23 cellular contexts compared by ENCODE assay signal in genomic region chr3:50279255-50280016, GRCh38. TPM values are rescaled to one million over a fixed set of nuclear protein-coding genes. Genes with fewer than 3 reads are reported as not detected.
DNase-seq lines count a peak whose midpoint lies in the region; ATAC-seq, FAIRE-seq and TF ChIP-seq lines count a peak whose summit lies in the region.
"Had no signal": no experiment of that assay in that cellular context is flagged by ENCODE, and none has a peak within 500 bp of the region (broad histone marks: within the 10 kb centered on the region; RNA-seq: fewer than 3 reads in every experiment).

No MANE protein-coding gene starts in this region.

- no peak for TF ChIP-seq POLR2A in K562 (conservative IDR thresholded peaks at IDR 0.05)
- TF ChIP-seq POLR2A in gastrocnemius medialis (IDR thresholded peaks at IDR 0.05) = no peak
- no peak for TF ChIP-seq POLR2A in uterus (IDR thresholded peaks at IDR 0.05)

- in situ Hi-C loops in K562 (cut with MboI) (no loop called here), gastrocnemius medialis (cut with MboI; ENCODE audit: low sequenced_read_pairs in 4 of 4) (loop anchor here in 1 of 4 donors (10.0 to 25.0 kb wide), 2 partner anchors 55 to 342 kb away; partner anchors contain the start of genes MON1A and RBM6)

- H4K20me1 ChIP-seq in K562 (replicated peaks; ENCODE audit: control insufficient read depth, insufficient read depth, low read length) = no peaks in the 10 kb centered on the region
- H4K20me1 ChIP-seq in smooth muscle cell (ENCODE audit: low read depth) = peaks cover 8% of the 10 kb centered on the region

- H3K4me3 ChIP-seq in K562 (no peak overlapping the region), heart right ventricle (peak overlapping the region in 9 of 10 donors; percentile 26 to 52 (median 43)), gastrocnemius medialis (peak overlapping the region in 2 of 4 donors; percentile 25 to 34), uterus (no peak overlapping the region), smooth muscle cell (no peak overlapping the region)
- H3K4me3 ChIP-seq: GM23248 had no signal

- TF ChIP-seq RAD21 in K562 (CRISPR knock-in tag; conservative IDR thresholded peaks at IDR 0.05 in 1 of 2, IDR thresholded peaks at IDR 0.05 in 1 of 2) = no peak

- WGBS in K562 (ENCODE audit: insufficient coverage, low coverage, missing lambda C conversion rate) = 62% methylated on average over 2 of the region's 8 CpGs
- 63 to 67% methylated on average over 8 of the region's 8 CpGs for WGBS in heart right ventricle, 2 donors
- 92% methylated on average over 8 of the region's 8 CpGs for WGBS in smooth muscle cell (ENCODE audit: low lambda C conversion rate)

- H3K9ac ChIP-seq in K562 (ENCODE audit: insufficient read depth in 1 of 2, low read depth in 2 of 2, low read length in 2 of 2) = no peak overlapping the region; a peak in 1 of 4 replicates
- H3K9ac ChIP-seq in smooth muscle cell (ENCODE audit: low read depth) = no peak overlapping the region
- H3K9ac ChIP-seq: GM23248, KMS-11 had no signal

- H3K9me3 ChIP-seq in K562 (replicated peaks; ENCODE audit: control insufficient read depth, insufficient read depth, low read depth, low read length) (no peaks in the 10 kb centered on the region), heart right ventricle (no peaks in the 10 kb centered on the region), gastrocnemius medialis (no peaks in the 10 kb centered on the region), uterus (no peaks in the 10 kb centered on the region), smooth muscle cell (replicated peaks; ENCODE audit: low read depth) (no peaks in the 10 kb centered on the region)
- H3K9me3 ChIP-seq: BE2C had no signal

- H3K9me1 ChIP-seq in K562 (ENCODE audit: control insufficient read depth, insufficient read depth, low read length) = no peaks in the 10 kb centered on the region

- H3K4me2 ChIP-seq in K562 (ENCODE audit: insufficient read depth, low read length) = no peak overlapping the region
- no peak overlapping the region for H3K4me2 ChIP-seq in smooth muscle cell
- H3K4me2 ChIP-seq: KMS-11 had no signal

- no peak for TF ChIP-seq EP300 in K562 (IDR thresholded peaks at IDR 0.05; ENCODE audit: low read length)

- no peak for DNase-seq in K562 (ENCODE audit: extremely low read depth in 1 of 4, low spot score in 3 of 4)
- DNase-seq in heart right ventricle = no peak
- no peak for DNase-seq in gastrocnemius medialis
- no peak for DNase-seq in uterus
- DNase-seq in smooth muscle cell (lab: John Stamatoyannopoulos, UW; ENCODE audit: unreplicated experiment) = no peak
- DNase-seq in activated CD4-positive, alpha-beta T cell treated with anti-CD3 and anti-CD28 coated beads, Interleukin-2, amount 50 U/mL, for 1 hour = no peak
- DNase-seq in H4 (ENCODE audit: low spot score) = no peak
- DNase-seq: BE2C; CD8-positive, alpha-beta memory T cell; DND-41; GDM1; GM23248; NCI-H1092 treated with DMSO at 0.1 percent for 48 hours; NCI-H187 treated with DMSO at 0.1 percent for 48 hours; NCI-H2171; NCI-H774; SIG-M5 had no signal

- peak overlapping the region; percentile 20; the same call in 1 of the 2 replicates for H2AFZ ChIP-seq in K562 (ENCODE audit: low read depth, low read length)
- no peak overlapping the region for H2AFZ ChIP-seq in smooth muscle cell (ENCODE audit: low read depth)
- H2AFZ ChIP-seq: GM23248 had no signal

- ATAC-seq in K562 = peak; percentile 54
- peak; percentile 14 to 58 (median 32) for ATAC-seq in heart right ventricle
- peak; percentile 12 to 28 for ATAC-seq in gastrocnemius medialis
- ATAC-seq: Panc1 had no signal

- TF ChIP-seq CTCF in K562 (IDR thresholded peaks at IDR 0.05 in 2 of 3, conservative IDR thresholded peaks at IDR 0.05 in 1 of 3; ENCODE audit: insufficient read depth in 2 of 3, low read depth in 1 of 3, low read length in 3 of 3) (no peak), heart right ventricle (IDR thresholded peaks at IDR 0.05) (no peak), gastrocnemius medialis (IDR thresholded peaks at IDR 0.05 in 4 of 5, conservative IDR thresholded peaks at IDR 0.05 in 1 of 5) (no peak), uterus (IDR thresholded peaks at IDR 0.05) (no peak), smooth muscle cell (IDR thresholded peaks at IDR 0.05; ENCODE audit: borderline replicate concordance, insufficient read depth, poor library complexity, severe bottlenecking) (no peak)

- intact Hi-C loops in K562 (cut with micrococcal nuclease) (no loop called here), heart right ventricle (cut with DNase I) (loop anchor here in 1 of 10 donors (10.0 kb wide), 1 partner anchor 155 kb away; no protein-coding TSS in a partner anchor), gastrocnemius medialis (cut with DNase I; ENCODE audit: low total_unique reads) (no loop called here), uterus (cut with DNase I; ENCODE audit: low total_unique reads) (loop anchor here (5.0 kb wide), 1 partner anchor 87 kb away; the partner anchor contains the start of gene GNAT1)

- H3K27ac ChIP-seq in K562 (ENCODE audit: extremely low read depth, low read depth, low read length) (no peak overlapping the region), heart right ventricle (peak overlapping the region; percentile 21 to 92 (median 85)), gastrocnemius medialis (peak overlapping the region; percentile 77 to 88 (median 82)), uterus (peak overlapping the region; percentile 16 to 33), smooth muscle cell (ENCODE audit: low read depth) (no peak overlapping the region)
- H3K27ac ChIP-seq: GM23248, KMS-11 had no signal

- peaks cover 0 to 17% of the 10 kb centered on the region in 2 experiments; a peak in 2 of 5 replicates for H3K4me1 ChIP-seq in K562 (replicated peaks in 1 of 2; ENCODE audit: control insufficient read depth in 2 of 2, insufficient read depth in 2 of 2, low read length in 2 of 2)
- peaks cover 4 to 47% (median 19%) of the 10 kb centered on the region in 9 donors for H3K4me1 ChIP-seq in heart right ventricle
- H3K4me1 ChIP-seq in gastrocnemius medialis = peaks cover 15 to 22% of the 10 kb centered on the region in 2 donors
- H3K4me1 ChIP-seq in uterus = peaks cover 0 to 6% of the 10 kb centered on the region in 2 donors
- no peaks in the 10 kb centered on the region for H3K4me1 ChIP-seq in smooth muscle cell (ENCODE audit: low read depth)
- H3K4me1 ChIP-seq: BE2C had no signal

- CTCF ChIA-PET in K562 (lab: Yijun Ruan, JAX; ENCODE audit: low intra/inter-chr PET ratio) = interaction anchor here (0.7 kb wide), 1 partner anchor 31 kb away, joined by 4 read pairs; no protein-coding TSS in a partner anchor

- H3F3A ChIP-seq in smooth muscle cell (ENCODE audit: low read depth) = no peaks in the 10 kb centered on the region

- H3K27me3 ChIP-seq in K562 (ENCODE audit: control insufficient read depth in 2 of 2, insufficient read depth in 2 of 2, low read length in 2 of 2) = no peaks in the 10 kb centered on the region
- H3K27me3 ChIP-seq in heart right ventricle = peaks cover 0 to 34% (median 9%) of the 10 kb centered on the region in 7 donors
- H3K27me3 ChIP-seq in gastrocnemius medialis = no peaks in the 10 kb centered on the region
- no peaks in the 10 kb centered on the region for H3K27me3 ChIP-seq in uterus
- H3K27me3 ChIP-seq in smooth muscle cell (ENCODE audit: low read depth) = peaks cover 27% of the 10 kb centered on the region

- H3K36me3 ChIP-seq in K562 (ENCODE audit: control insufficient read depth, insufficient read depth, low read length) (no peaks in the 10 kb centered on the region), heart right ventricle (peaks cover 0 to 8% (median 0%) of the 10 kb centered on the region in 9 donors), gastrocnemius medialis (no peaks in the 10 kb centered on the region), uterus (no peaks in the 10 kb centered on the region), smooth muscle cell (ENCODE audit: low read depth) (no peaks in the 10 kb centered on the region)
- H3K36me3 ChIP-seq: BE2C had no signal

- H3K79me2 ChIP-seq in K562 (ENCODE audit: control insufficient read depth, insufficient read depth, low read length) (no peaks in the 10 kb centered on the region), smooth muscle cell (ENCODE audit: low read depth) (no peaks in the 10 kb centered on the region)

- no TSS peak for BruUV-seq in K562 (replicated peaks; lab: Mats Ljungman, UMichigan)

- FAIRE-seq in K562 (lab: Jason Lieb, UNC) = no peak
- FAIRE-seq: GM12892 had no signal

- POLR2A ChIA-PET in K562 (lab: Yijun Ruan, JAX) = interaction anchor here (0.6 to 1.7 kb wide), 5 partner anchors 12 to 49 kb away, joined by 3 to 8 read pairs (median 3); partner anchors contain the start of genes HYAL3, IFRD2, NAA80 and TUSC2

RNA-seq across cellular contexts. Expression of gene LSMEM2, which starts 0.5 kb away (rescaled TPM):
- not detected in 2 replicates for total RNA-seq in K562 (2011; cell fraction: chromatin; rRNA removed; ENCODE audit: low replicate concordance)
- total RNA-seq in K562 (2011; cell fraction: nucleolus; rRNA removed) = not detected in 2 replicates
- total RNA-seq in K562 (2011; cell fraction: nucleoplasm; rRNA removed) = not detected in 2 replicates
- total RNA-seq in K562 (2014; rRNA removed) (not detected in 2 replicates), K562 (2014; rRNA removed; fragmentation: Illumina TruSeq; extraction: Trizol) (not detected in 2 replicates), K562 (2015; rRNA removed; fragmentation: Illumina TruSeq; extraction: Trizol) (not detected in 2 replicates), K562 (2021) (not detected in 2 replicates), heart right ventricle (10 to 100 TPM; 13.2 to 45.2 (median 33.2) TPM), gastrocnemius medialis (under 1 TPM in 3 of 4 donors, not detected in 1; 0.41 to 0.98 (median 0.49) TPM), uterus (1 to 10 TPM in 1 of 4 donors, under 1 TPM in 1, not detected in 2; 0.90 to 1.5 TPM), smooth muscle cell (0.09 and 0.18 TPM in 2 replicates)
- polyA plus RNA-seq in K562 (2011; rRNA removed) (not detected in 2 replicates), K562 (2014; fragmentation: Illumina TruSeq; extraction: Trizol) (not detected in 2 replicates), K562 (2014; fragmentation: Nextera tagmentation; extraction: Ambion mirVana) (not detected), K562 (2014; rRNA removed) (not detected in 2 replicates), heart right ventricle (10 to 100 TPM in 1 of 2 donors, 1 to 10 TPM in 1; 1.9 to 26.3 TPM), smooth muscle cell (0.87 TPM in 1 of 2 replicates, not detected in the other)
- not detected in 2 replicates for polyA plus RNA-seq in K562 (2011; cell fraction: cytosol; rRNA removed)
- 0.10 TPM in 1 of 2 replicates, not detected in the other for polyA plus RNA-seq in K562 (2011; cell fraction: nucleus; rRNA removed)
- 0.08 and 0.12 TPM in 2 replicates for polyA plus RNA-seq in K562 (2012)
- not detected in 2 replicates for polyA minus RNA-seq in K562 (2011; rRNA and poly(A)+ RNA removed)
- polyA minus RNA-seq in K562 (2011; cell fraction: cytosol; rRNA and poly(A)+ RNA removed) = not detected in 2 replicates
- polyA minus RNA-seq in K562 (2011; cell fraction: nucleus; rRNA and poly(A)+ RNA removed) = not detected in 2 replicates
- total RNA-seq in H4 (2014; rRNA removed; shearing (Covaris generic)) = not detected in 2 replicates
- total RNA-seq: CD8-positive, alpha-beta memory T cell; GM23248; MCF 10A; NCI-H460 had no signal
- polyA plus RNA-seq: AG04450; CD8-positive, alpha-beta memory T cell; GM23248 had no signal

RNA-seq across cellular contexts. Expression of gene SEMA3B, which starts 10.5 kb away (rescaled TPM):
- 7.6 and 22.1 TPM in 2 replicates for total RNA-seq in K562 (2011; cell fraction: chromatin; rRNA removed; ENCODE audit: low replicate concordance)
- total RNA-seq in K562 (2011; cell fraction: nucleolus; rRNA removed) = 12.1 and 17.2 TPM in 2 replicates
- 4.6 and 11.0 TPM in 2 replicates for total RNA-seq in K562 (2011; cell fraction: nucleoplasm; rRNA removed)
- total RNA-seq in K562 (2014; rRNA removed) = 0.82 and 1.1 TPM in 2 replicates
- total RNA-seq in K562 (2014; rRNA removed; fragmentation: Illumina TruSeq; extraction: Trizol) = 0.13 and 0.18 TPM in 2 replicates
- total RNA-seq in K562 (2015; rRNA removed; fragmentation: Illumina TruSeq; extraction: Trizol) = 0.29 and 0.30 TPM in 2 replicates
- 1.8 and 2.2 TPM in 2 replicates for total RNA-seq in K562 (2021)
- polyA plus RNA-seq in K562 (2011; rRNA removed) = 1.3 and 2.5 TPM in 2 replicates
- 1.5 and 2.7 TPM in 2 replicates for polyA plus RNA-seq in K562 (2011; cell fraction: cytosol; rRNA removed)
- 31.8 and 37.3 TPM in 2 replicates for polyA plus RNA-seq in K562 (2011; cell fraction: nucleus; rRNA removed)
- polyA plus RNA-seq in K562 (2012) = 1.3 and 4.7 TPM in 2 replicates
- 0.27 and 0.37 TPM in 2 replicates for polyA plus RNA-seq in K562 (2014; fragmentation: Illumina TruSeq; extraction: Trizol)
- polyA plus RNA-seq in K562 (2014; fragmentation: Nextera tagmentation; extraction: Ambion mirVana) = under 1 TPM in 1 of 2 experiments, not detected in 1; 0.03 TPM
- polyA plus RNA-seq in K562 (2014; rRNA removed) = 1.7 and 2.3 TPM in 2 replicates
- 0.18 and 0.33 TPM in 2 replicates for polyA minus RNA-seq in K562 (2011; rRNA and poly(A)+ RNA removed)
- polyA minus RNA-seq in K562 (2011; cell fraction: cytosol; rRNA and poly(A)+ RNA removed) = 3.0 and 5.2 TPM in 2 replicates
- 4.4 and 10.3 TPM in 2 replicates for polyA minus RNA-seq in K562 (2011; cell fraction: nucleus; rRNA and poly(A)+ RNA removed)
- total RNA-seq in heart right ventricle = 10 to 100 TPM; 14.9 to 28.8 (median 21.9) TPM
- 10 to 100 TPM; 21.2 to 46.7 TPM for polyA plus RNA-seq in heart right ventricle
- total RNA-seq in gastrocnemius medialis = 1 to 10 TPM; 1.7 to 3.1 (median 2.1) TPM
- 100 to 1,000 TPM in 1 of 4 donors, 10 to 100 TPM in 3; 24.1 to 113 (median 77.2) TPM for total RNA-seq in uterus
- 26.8 and 48.3 TPM in 2 replicates for total RNA-seq in smooth muscle cell
- 26.3 and 70.7 TPM in 2 replicates for polyA plus RNA-seq in smooth muscle cell
- 5.9 and 8.9 TPM in 2 replicates for total RNA-seq in H4 (2014; rRNA removed; shearing (Covaris generic))
- polyA plus RNA-seq: CD8-positive, alpha-beta memory T cell had no signal

RNA-seq across cellular contexts. Expression of gene IFRD2, which starts 12.8 kb away (rescaled TPM):
- 134 and 435 TPM in 2 replicates for total RNA-seq in K562 (2011; cell fraction: chromatin; rRNA removed; ENCODE audit: low replicate concordance)
- 318 and 350 TPM in 2 replicates for total RNA-seq in K562 (2011; cell fraction: nucleolus; rRNA removed)
- 152 and 197 TPM in 2 replicates for total RNA-seq in K562 (2011; cell fraction: nucleoplasm; rRNA removed)
- total RNA-seq in K562 (2014; rRNA removed) (75.1 and 91.2 TPM in 2 replicates), K562 (2014; rRNA removed; fragmentation: Illumina TruSeq; extraction: Trizol) (31.2 and 42.6 TPM in 2 replicates), K562 (2015; rRNA removed; fragmentation: Illumina TruSeq; extraction: Trizol) (54.4 and 57.2 TPM in 2 replicates), K562 (2021) (115 and 116 TPM in 2 replicates), heart right ventricle (10 to 100 TPM; 45.3 to 96.2 (median 54.1) TPM), gastrocnemius medialis (100 to 1,000 TPM; 111 to 145 (median 127) TPM), uterus (10 to 100 TPM; 14.1 to 81.5 (median 25.1) TPM), smooth muscle cell (19.9 and 20.8 TPM in 2 replicates)
- polyA plus RNA-seq in K562 (2011; rRNA removed) (44.6 and 56.2 TPM in 2 replicates), K562 (2014; fragmentation: Illumina TruSeq; extraction: Trizol) (52.8 and 58.1 TPM in 2 replicates), K562 (2014; fragmentation: Nextera tagmentation; extraction: Ambion mirVana) (10 to 100 TPM; 30.5 to 41.0 TPM), K562 (2014; rRNA removed) (79.9 and 91.5 TPM in 2 replicates), heart right ventricle (100 to 1,000 TPM in 1 of 2 donors, 10 to 100 TPM in 1; 88.1 to 123 TPM), smooth muscle cell (59.3 and 62.6 TPM in 2 replicates)
- 47.8 and 103 TPM in 2 replicates for polyA plus RNA-seq in K562 (2011; cell fraction: cytosol; rRNA removed)
- polyA plus RNA-seq in K562 (2011; cell fraction: nucleus; rRNA removed) = 475 and 549 TPM in 2 replicates
- 69.2 and 72.6 TPM in 2 replicates for polyA plus RNA-seq in K562 (2012)
- 20.2 and 31.4 TPM in 2 replicates for polyA minus RNA-seq in K562 (2011; rRNA and poly(A)+ RNA removed)
- 26.1 and 29.9 TPM in 2 replicates for polyA minus RNA-seq in K562 (2011; cell fraction: cytosol; rRNA and poly(A)+ RNA removed)
- polyA minus RNA-seq in K562 (2011; cell fraction: nucleus; rRNA and poly(A)+ RNA removed) = 118 and 130 TPM in 2 replicates
- total RNA-seq in H4 (2014; rRNA removed; shearing (Covaris generic)) = 57.5 and 60.5 TPM in 2 replicates

RNA-seq across cellular contexts. Expression of gene HYAL3, which starts 19.8 kb away (rescaled TPM):
- total RNA-seq in K562 (2011; cell fraction: chromatin; rRNA removed; ENCODE audit: low replicate concordance) = 5.1 and 18.1 TPM in 2 replicates
- 10.5 and 12.3 TPM in 2 replicates for total RNA-seq in K562 (2011; cell fraction: nucleolus; rRNA removed)
- total RNA-seq in K562 (2011; cell fraction: nucleoplasm; rRNA removed) = 6.0 and 7.5 TPM in 2 replicates
- total RNA-seq in K562 (2014; rRNA removed) (6.8 and 12.8 TPM in 2 replicates), K562 (2014; rRNA removed; fragmentation: Illumina TruSeq; extraction: Trizol) (2.1 and 2.4 TPM in 2 replicates), K562 (2015; rRNA removed; fragmentation: Illumina TruSeq; extraction: Trizol) (8.3 and 9.1 TPM in 2 replicates), K562 (2021) (7.0 and 9.8 TPM in 2 replicates), heart right ventricle (1 to 10 TPM in 8 of 10 donors, under 1 TPM in 2; 0.80 to 3.0 (median 1.9) TPM), gastrocnemius medialis (1 to 10 TPM in 3 of 4 donors, not detected in 1; 1.1 to 2.3 (median 1.2) TPM), uterus (1 to 10 TPM in 3 of 4 donors, not detected in 1; 1.9 to 3.9 (median 3.3) TPM), smooth muscle cell (1.6 and 2.5 TPM in 2 replicates)
- polyA plus RNA-seq in K562 (2011; rRNA removed) (5.4 and 6.8 TPM in 2 replicates), K562 (2014; fragmentation: Illumina TruSeq; extraction: Trizol) (9.1 and 9.8 TPM in 2 replicates), K562 (2014; fragmentation: Nextera tagmentation; extraction: Ambion mirVana) (1 to 10 TPM in 1 of 2 experiments, under 1 TPM in 1; 0.38 to 1.0 TPM), K562 (2014; rRNA removed) (9.0 and 16.5 TPM in 2 replicates), heart right ventricle (1 to 10 TPM; 2.0 to 2.8 TPM), smooth muscle cell (3.7 and 6.7 TPM in 2 replicates)
- 10.7 and 28.9 TPM in 2 replicates for polyA plus RNA-seq in K562 (2011; cell fraction: cytosol; rRNA removed)
- 11.9 and 20.3 TPM in 2 replicates for polyA plus RNA-seq in K562 (2011; cell fraction: nucleus; rRNA removed)
- polyA plus RNA-seq in K562 (2012) = 8.0 and 13.8 TPM in 2 replicates
- polyA minus RNA-seq in K562 (2011; rRNA and poly(A)+ RNA removed) = 1.7 and 2.9 TPM in 2 replicates
- 3.8 and 4.4 TPM in 2 replicates for polyA minus RNA-seq in K562 (2011; cell fraction: cytosol; rRNA and poly(A)+ RNA removed)
- polyA minus RNA-seq in K562 (2011; cell fraction: nucleus; rRNA and poly(A)+ RNA removed) = 5.4 and 6.2 TPM in 2 replicates
- 1.3 and 2.8 TPM in 2 replicates for total RNA-seq in H4 (2014; rRNA removed; shearing (Covaris generic))

RNA-seq across cellular contexts. Expression of gene NAA80, which starts 19.8 kb away (rescaled TPM):
- total RNA-seq in K562 (2011; cell fraction: chromatin; rRNA removed; ENCODE audit: low replicate concordance) = 16.2 and 63.0 TPM in 2 replicates
- total RNA-seq in K562 (2011; cell fraction: nucleolus; rRNA removed) = 43.6 and 46.5 TPM in 2 replicates
- total RNA-seq in K562 (2011; cell fraction: nucleoplasm; rRNA removed) = 23.6 and 28.2 TPM in 2 replicates
- total RNA-seq in K562 (2014; rRNA removed) (12.8 and 19.6 TPM in 2 replicates), K562 (2014; rRNA removed; fragmentation: Illumina TruSeq; extraction: Trizol) (3.6 and 4.5 TPM in 2 replicates), K562 (2015; rRNA removed; fragmentation: Illumina TruSeq; extraction: Trizol) (7.7 and 8.4 TPM in 2 replicates), K562 (2021) (17.1 and 20.8 TPM in 2 replicates), heart right ventricle (10 to 100 TPM in 1 of 10 donors, 1 to 10 TPM in 9; 7.7 to 11.1 (median 8.2) TPM), gastrocnemius medialis (10 to 100 TPM; 12.5 to 22.1 (median 14.8) TPM), uterus (10 to 100 TPM in 3 of 4 donors, 1 to 10 TPM in 1; 4.7 to 33.5 (median 24.0) TPM), smooth muscle cell (11.3 and 13.0 TPM in 2 replicates)
- polyA plus RNA-seq in K562 (2011; rRNA removed) (8.6 and 21.4 TPM in 2 replicates), K562 (2014; fragmentation: Illumina TruSeq; extraction: Trizol) (18.1 and 23.5 TPM in 2 replicates), K562 (2014; fragmentation: Nextera tagmentation; extraction: Ambion mirVana) (1 to 10 TPM in 1 of 2 experiments, under 1 TPM in 1; 0.82 to 1.7 TPM), K562 (2014; rRNA removed) (13.6 and 24.0 TPM in 2 replicates), heart right ventricle (10 to 100 TPM in 1 of 2 donors, 1 to 10 TPM in 1; 6.4 to 13.5 TPM), smooth muscle cell (16.7 and 21.9 TPM in 2 replicates)
- 18.4 and 19.8 TPM in 2 replicates for polyA plus RNA-seq in K562 (2011; cell fraction: cytosol; rRNA removed)
- polyA plus RNA-seq in K562 (2011; cell fraction: nucleus; rRNA removed) = 94.4 and 123 TPM in 2 replicates
- 14.0 and 25.1 TPM in 2 replicates for polyA plus RNA-seq in K562 (2012)
- 7.3 and 8.6 TPM in 2 replicates for polyA minus RNA-seq in K562 (2011; rRNA and poly(A)+ RNA removed)
- 5.2 and 5.9 TPM in 2 replicates for polyA minus RNA-seq in K562 (2011; cell fraction: cytosol; rRNA and poly(A)+ RNA removed)
- polyA minus RNA-seq in K562 (2011; cell fraction: nucleus; rRNA and poly(A)+ RNA removed) = 27.1 and 33.3 TPM in 2 replicates
- 2.4 and 4.6 TPM in 2 replicates for total RNA-seq in H4 (2014; rRNA removed; shearing (Covaris generic))

Comparison
In these comparisons a context has a peak if more than half of its experiments do, and no peak if none do; other contexts are left out.
1. H3K27ac ChIP-seq: peak in heart right ventricle (10 of 10), gastrocnemius medialis (4 of 4) and uterus (2 of 2); none in K562 (single experiment) and smooth muscle cell (single experiment).
2. H3K4me3 ChIP-seq: peak in heart right ventricle (9 of 10); none in K562 (single experiment), uterus (0 of 2) and smooth muscle cell (single experiment).
3. RNA of gene LSMEM2, which starts 0.5 kb away (total RNA-seq): 13.2 to 45.2 TPM in heart right ventricle; 0.90 to 1.5 TPM in uterus, 0.41 to 0.98 TPM in gastrocnemius medialis, 0.09 to 0.18 TPM in smooth muscle cell, not detected in K562 and not detected in H4; every median in the first group is over 4 times any median in the second.
4. Peak in every context shown above with its lines, with median percentiles within 50 percentile points of each other: ATAC-seq.